Comparison of ENCODE assay signal across 15 cellular contexts in genomic region chr11:87251560-87251959, GRCh38.
DNase-seq lines count a peak whose midpoint lies in the region; ATAC-seq and TF ChIP-seq lines count a peak whose summit lies in the region.
"Had no signal": no experiment of that assay in that cellular context is flagged by ENCODE, and none has a peak within 500 bp of the region (broad histone marks: within the 10 kb centered on the region; RNA-seq: fewer than 3 reads in every experiment).

No MANE protein-coding gene starts in this region.

- H3K27ac Mint-ChIP-seq in stimulated activated naive CD8-positive, alpha-beta T cell treated with anti-CD3 and anti-CD28 coated beads, Interleukin-15, Interleukin-2, amounts not matched to agents 100 ng/mL and 50 ng/mL, for 24 hours: peak overlapping the region; percentile 69

- H3K36me3 Mint-ChIP-seq in stimulated activated naive CD8-positive, alpha-beta T cell treated with anti-CD3 and anti-CD28 coated beads, Interleukin-15, Interleukin-2, amounts not matched to agents 100 ng/mL and 50 ng/mL, for 24 hours (ENCODE audit: low read depth): peaks cover 13% of the 10 kb centered on the region

- no peaks in the 10 kb centered on the region for H3K27me3 ChIP-seq in muscle layer of colon (ENCODE audit: control insufficient read depth in 1 of 2, insufficient read depth in 2 of 2, low read length in 2 of 2)
- no peaks in the 10 kb centered on the region for H3K27me3 ChIP-seq in vagina
- no peaks in the 10 kb centered on the region for H3K27me3 ChIP-seq in stomach
- H3K27me3 ChIP-seq: BE2C had no signal

- 68 to 86% (median 80%) methylated on average over 4 of the region's 4 CpGs for WGBS in stomach, 5 donors

- no peak overlapping the region for H3K4me3 ChIP-seq in choroid plexus epithelial cell (ENCODE audit: low read depth, low read length)
- no peak overlapping the region for H3K4me3 ChIP-seq in muscle layer of colon (ENCODE audit: low read depth in 1 of 2, low read length in 2 of 2)
- H3K4me3 ChIP-seq in vagina: no peak overlapping the region
- H3K4me3 ChIP-seq in stomach: no peak overlapping the region

- TF ChIP-seq POLR2A in vagina (IDR thresholded peaks at IDR 0.05): no peak
- TF ChIP-seq POLR2A in stomach (IDR thresholded peaks at IDR 0.05): no peak

- H3K36me3 ChIP-seq in muscle layer of colon (ENCODE audit: insufficient read depth, low read length) (no peaks in the 10 kb centered on the region), vagina (no peaks in the 10 kb centered on the region), stomach (no peaks in the 10 kb centered on the region)
- H3K36me3 ChIP-seq: BE2C had no signal

- DNase-seq in stimulated activated naive CD8-positive, alpha-beta T cell treated with anti-CD3 and anti-CD28 coated beads, Interleukin-15, Interleukin-2, amounts not matched to agents 100 U/mL and 50 U/mL, for 24 hours: no peak
- DNase-seq in choroid plexus epithelial cell (ENCODE audit: low read depth) (peak; percentile 25), vagina (ENCODE audit: extremely low spot score in 2 of 2) (no peak), stomach (no peak)
- no peak for DNase-seq in stimulated activated naive CD4-positive, alpha-beta T cell treated with Interleukin-2 at 50 U/mL for 16 hours (lab: John Stamatoyannopoulos, UW)
- DNase-seq: BE2C; CD4-positive, alpha-beta memory T cell; DND-41; GDM1; HCEC 1CT; NCI-H1436 treated with DMSO at 0.1 percent for 48 hours; NCI-H2081; NCI-H510A treated with DMSO at 0.1 percent for 48 hours had no signal

- peak overlapping the region; percentile 32 for H3K27ac ChIP-seq in muscle layer of colon (ENCODE audit: low read depth, low read length)
- no peak overlapping the region for H3K27ac ChIP-seq in vagina
- H3K27ac ChIP-seq in stomach: no peak overlapping the region

- no peak for ATAC-seq in stimulated activated naive CD8-positive, alpha-beta T cell treated with anti-CD3 and anti-CD28 coated beads, Interleukin-15, Interleukin-2, amounts not matched to agents 100 U/mL and 50 U/mL, for 24 hours

- H3K4me3 Mint-ChIP-seq in stimulated activated naive CD8-positive, alpha-beta T cell treated with anti-CD3 and anti-CD28 coated beads, Interleukin-15, Interleukin-2, amounts not matched to agents 100 ng/mL and 50 ng/mL, for 24 hours: no peak overlapping the region
- H3K4me3 Mint-ChIP-seq: CD4-positive, alpha-beta memory T cell had no signal

- peaks cover 9% of the 10 kb centered on the region for H3K4me1 ChIP-seq in muscle layer of colon (ENCODE audit: insufficient read depth, low read length)
- H3K4me1 ChIP-seq in vagina: no peaks in the 10 kb centered on the region
- H3K4me1 ChIP-seq in stomach: peaks cover 0 to 7% (median 2%) of the 10 kb centered on the region in 4 donors
- H3K4me1 ChIP-seq: BE2C had no signal

- H3K4me1 Mint-ChIP-seq in stimulated activated naive CD8-positive, alpha-beta T cell treated with anti-CD3 and anti-CD28 coated beads, Interleukin-15, Interleukin-2, amounts not matched to agents 100 ng/mL and 50 ng/mL, for 24 hours (ENCODE audit: low read depth): peaks cover 29% of the 10 kb centered on the region

- intact Hi-C loops in vagina (cut with DNase I): no loop called here
- intact Hi-C loops in stomach (cut with DNase I; ENCODE audit: low total_unique reads): no loop called here

- peaks cover 5% of the 10 kb centered on the region for H3K9me3 Mint-ChIP-seq in stimulated activated naive CD8-positive, alpha-beta T cell treated with anti-CD3 and anti-CD28 coated beads, Interleukin-15, Interleukin-2, amounts not matched to agents 100 ng/mL and 50 ng/mL, for 24 hours

- H3K9me3 ChIP-seq in muscle layer of colon (ENCODE audit: low read length) (no peaks in the 10 kb centered on the region), vagina (no peaks in the 10 kb centered on the region), stomach (no peaks in the 10 kb centered on the region)
- H3K9me3 ChIP-seq: BE2C had no signal

- TF ChIP-seq CTCF in choroid plexus epithelial cell (conservative IDR thresholded peaks at IDR 0.05; ENCODE audit: low read depth, low read length): no peak
- no peak for TF ChIP-seq CTCF in vagina (IDR thresholded peaks at IDR 0.05)
- TF ChIP-seq CTCF in stomach (IDR thresholded peaks at IDR 0.05): no peak

- no peaks in the 10 kb centered on the region for H3K27me3 Mint-ChIP-seq in stimulated activated naive CD8-positive, alpha-beta T cell treated with anti-CD3 and anti-CD28 coated beads, Interleukin-15, Interleukin-2, amounts not matched to agents 100 ng/mL and 50 ng/mL, for 24 hours
- H3K27me3 Mint-ChIP-seq: CD4-positive, alpha-beta memory T cell had no signal

- H3K9ac ChIP-seq in muscle layer of colon (ENCODE audit: low read length): no peak overlapping the region

- no peak for TF ChIP-seq EP300 in stomach (IDR thresholded peaks at IDR 0.05)
